19 cellular contexts compared by ENCODE assay signal in genomic region chr4:20333141-20333690, GRCh38.
DNase-seq lines count a peak whose midpoint lies in the region; ATAC-seq and TF ChIP-seq lines count a peak whose summit lies in the region.
"Had no signal": no experiment of that assay in that cellular context is flagged by ENCODE, and none has a peak within 500 bp of the region (broad histone marks: within the 10 kb centered on the region; RNA-seq: fewer than 3 reads in every experiment).

No MANE protein-coding gene starts in this region.

- H3K36me3 ChIP-seq in GM23248 (ENCODE audit: low read depth) (no peaks in the 10 kb centered on the region), HEK293 (ENCODE audit: control insufficient read depth in 2 of 2, insufficient read depth in 1 of 2, low read length in 2 of 2) (no peaks in the 10 kb centered on the region), endodermal cell (ENCODE audit: control insufficient read depth, insufficient read depth, low read length) (no peaks in the 10 kb centered on the region), neural progenitor cell (no peaks in the 10 kb centered on the region)

- H3K4me3 Mint-ChIP-seq in endodermal cell = no peak overlapping the region
- H3K4me3 Mint-ChIP-seq in neural progenitor cell = no peak overlapping the region
- no peak overlapping the region for H3K4me3 Mint-ChIP-seq in activated naive CD4-positive, alpha-beta T cell treated with anti-CD3 and anti-CD28 coated beads, Interleukin-2, amount 10 ng/mL, durations not matched to agents 7 days and 5 days

- H3K27me3 Mint-ChIP-seq in endodermal cell (ENCODE audit: insufficient read depth) = no peaks in the 10 kb centered on the region
- peaks cover 5% of the 10 kb centered on the region for H3K27me3 Mint-ChIP-seq in neural progenitor cell (ENCODE audit: insufficient read depth, low read depth)
- no peaks in the 10 kb centered on the region for H3K27me3 Mint-ChIP-seq in activated naive CD4-positive, alpha-beta T cell treated with anti-CD3 and anti-CD28 coated beads, Interleukin-2, amount 10 ng/mL, durations not matched to agents 7 days and 5 days

- CTCF ChIA-PET in HEK293 (lab: Yijun Ruan, JAX) = interaction anchor here (0.7 kb wide), 1 partner anchor 17 kb away, joined by 3 read pairs; no protein-coding TSS in a partner anchor
- CTCF ChIA-PET in activated naive CD4-positive, alpha-beta T cell treated with anti-CD3 and anti-CD28 coated beads, Interleukin-2, amount 10 ng/mL, durations not matched to agents 7 days and 5 days (lab: Charles Lee) = no interaction called here

- no peaks in the 10 kb centered on the region for H3K9me3 ChIP-seq in GM23248 (ENCODE audit: low read depth)
- H3K9me3 ChIP-seq in HEK293 (ENCODE audit: control insufficient read depth, insufficient read depth, low read depth, low read length) = no peaks in the 10 kb centered on the region
- peaks cover 13% of the 10 kb centered on the region for H3K9me3 ChIP-seq in endodermal cell (ENCODE audit: control insufficient read depth, low read length)
- no peaks in the 10 kb centered on the region for H3K9me3 ChIP-seq in neural progenitor cell (ENCODE audit: low read depth)

- H3K27ac Mint-ChIP-seq in endodermal cell (no peak overlapping the region), neural progenitor cell (peak overlapping the region; percentile 74)
- no peak overlapping the region for H3K27ac Mint-ChIP-seq in activated naive CD4-positive, alpha-beta T cell treated with anti-CD3 and anti-CD28 coated beads, Interleukin-2, amount 10 ng/mL, durations not matched to agents 7 days and 5 days

- H3K9ac ChIP-seq in GM23248 (no peak overlapping the region), endodermal cell (ENCODE audit: extremely low read depth, low read length, poor library complexity, severe bottlenecking) (no peak overlapping the region), neural progenitor cell (no peak overlapping the region)

- H3K4me1 ChIP-seq in GM23248 (ENCODE audit: insufficient read depth) = peaks cover 23% of the 10 kb centered on the region; the same call in 1 of the 2 replicates
- H3K4me1 ChIP-seq in HEK293 (ENCODE audit: control insufficient read depth, insufficient read depth, low read length) = no peaks in the 10 kb centered on the region
- H3K4me1 ChIP-seq in endodermal cell (ENCODE audit: control insufficient read depth, insufficient read depth, low read length) = peaks cover 3% of the 10 kb centered on the region
- peaks cover 14% of the 10 kb centered on the region for H3K4me1 ChIP-seq in neural progenitor cell

- H3K79me2 ChIP-seq in GM23248 (ENCODE audit: insufficient read depth) = peaks cover 98% of the 10 kb centered on the region
- H3K79me2 ChIP-seq in neural progenitor cell (ENCODE audit: low read depth) = no peaks in the 10 kb centered on the region

- DNase-seq in GM23248 = no peak
- no peak for DNase-seq in endodermal cell
- no peak for DNase-seq in neural progenitor cell (ENCODE audit: low spot score)
- DNase-seq in NCI-H1930 (lab: John Stamatoyannopoulos, UW) = no peak
- no peak for DNase-seq in activated naive CD4-positive, alpha-beta T cell treated with anti-CD3 and anti-CD28 coated beads, Interleukin-2, amount 10 ng/mL, durations not matched to agents 7 days and 5 days
- DNase-seq: Calu3, DMS79 treated with DMSO at 0.1 percent for 48 hours, Karpas-422, NCI-H1092, NCI-H1417 treated with DMSO at 0.1 percent for 48 hours, NCI-H187, NCI-H526, SHP77 had no signal

- H3K9me3 Mint-ChIP-seq in endodermal cell (peaks cover 14% of the 10 kb centered on the region), neural progenitor cell (peaks cover 17% of the 10 kb centered on the region)
- H3K9me3 Mint-ChIP-seq in activated naive CD4-positive, alpha-beta T cell treated with anti-CD3 and anti-CD28 coated beads, Interleukin-2, amount 10 ng/mL, durations not matched to agents 7 days and 5 days = no peaks in the 10 kb centered on the region

- WGBS in GM23248 (ENCODE audit: low coverage in 1 of 2, low lambda C conversion rate in 2 of 2, missing lambda C conversion rate in 2 of 2), 2 experiments = 61 to 66% methylated on average over 3 of the region's 3 CpGs
- 88 to 100% methylated on average over 2 to 3 of the region's 3 CpGs for whole genome bisulfite sequencing in endodermal cell (ENCODE audit: insufficient coverage in 1 of 2, insufficient read length in 1 of 2), 2 experiments

- peaks cover 11% of the 10 kb centered on the region; the same call in 1 of the 2 replicates for H3F3A ChIP-seq in GM23248 (ENCODE audit: insufficient read depth)
- no peaks in the 10 kb centered on the region for H3F3A ChIP-seq in neural progenitor cell (ENCODE audit: low read depth)

- POLR2A ChIA-PET in HEK293 (lab: Yijun Ruan, JAX) = no interaction called here

- H2AFZ ChIP-seq in GM23248 (0 out of 2 replicates have a peak overlapping the region, but pooled peaks have one; percentile 28), neural progenitor cell (replicated peaks) (peak overlapping the region; percentile 13)

- H3K36me3 Mint-ChIP-seq in endodermal cell (ENCODE audit: low read depth) = peaks cover 3% of the 10 kb centered on the region
- H3K36me3 Mint-ChIP-seq in neural progenitor cell = peaks cover 23% of the 10 kb centered on the region
- no peaks in the 10 kb centered on the region for H3K36me3 Mint-ChIP-seq in activated naive CD4-positive, alpha-beta T cell treated with anti-CD3 and anti-CD28 coated beads, Interleukin-2, amount 10 ng/mL, durations not matched to agents 7 days and 5 days

- no peaks in the 10 kb centered on the region for H3K27me3 ChIP-seq in GM23248 (replicated peaks; ENCODE audit: insufficient read depth)
- no peaks in the 10 kb centered on the region for H3K27me3 ChIP-seq in endodermal cell (ENCODE audit: control insufficient read depth, insufficient read depth, low read length, poor library complexity, severe bottlenecking)
- H3K27me3 ChIP-seq in neural progenitor cell = no peaks in the 10 kb centered on the region

- no peaks in the 10 kb centered on the region for H3K9me2 ChIP-seq in GM23248 (ENCODE audit: insufficient read depth)

- in situ Hi-C loops in GM23248 (cut with MboI) = no loop called here

- H3K4me2 ChIP-seq in GM23248 (ENCODE audit: unreplicated experiment) (no peak overlapping the region), neural progenitor cell (no peak overlapping the region)

- no peak overlapping the region for H3K27ac ChIP-seq in GM23248
- no peak overlapping the region for H3K27ac ChIP-seq in HEK293 (ENCODE audit: extremely low read depth, low read depth, low read length)
- peak overlapping the region; percentile 16 for H3K27ac ChIP-seq in endodermal cell (ENCODE audit: low read depth, low read length)
- no peak overlapping the region for H3K27ac ChIP-seq in neural progenitor cell
- H3K27ac ChIP-seq: RWPE1 had no signal

- H4K20me1 ChIP-seq in GM23248 (ENCODE audit: insufficient read depth) (no peaks in the 10 kb centered on the region; the same call in 1 of the 2 replicates), neural progenitor cell (ENCODE audit: low read depth) (no peaks in the 10 kb centered on the region)

- H3K4me1 Mint-ChIP-seq in endodermal cell (peaks cover 7% of the 10 kb centered on the region), neural progenitor cell (peaks cover 23% of the 10 kb centered on the region)
- H3K4me1 Mint-ChIP-seq in activated naive CD4-positive, alpha-beta T cell treated with anti-CD3 and anti-CD28 coated beads, Interleukin-2, amount 10 ng/mL, durations not matched to agents 7 days and 5 days = no peaks in the 10 kb centered on the region

- TF ChIP-seq CTCF in HEK293 (tag by site-specific recombination; IDR thresholded peaks at IDR 0.05) = no peak
- TF ChIP-seq CTCF in endodermal cell (conservative IDR thresholded peaks at IDR 0.05) = no peak
- TF ChIP-seq CTCF in neural progenitor cell (IDR thresholded peaks at IDR 0.05) = no peak

- no peak for ATAC-seq in GM19351 (IDR thresholded peaks at IDR 0.05; ENCODE audit: unreplicated experiment)
- ATAC-seq in GM21381 (IDR thresholded peaks at IDR 0.05; ENCODE audit: unreplicated experiment) = no peak
- ATAC-seq: HepG2, Panc1 had no signal

- H3K4me3 ChIP-seq in GM23248 (no peak overlapping the region), HEK293 (ENCODE audit: low read depth, low read length) (no peak overlapping the region), endodermal cell (ENCODE audit: low read length) (no peak overlapping the region), neural progenitor cell (no peak overlapping the region)

TF ChIP-seq in HEK293, 187 proteins besides CTCF, POLR2A, EP300 and RAD21:
- TF ChIP-seq PRDM6 (tag by site-specific recombination; IDR thresholded peaks at IDR 0.05) (peak; percentile 13; the same call in 1 of the 2 replicates), ZNF629 (tag by site-specific recombination; IDR thresholded peaks at IDR 0.05) (no peak)
